In the genomic region with DNA sequence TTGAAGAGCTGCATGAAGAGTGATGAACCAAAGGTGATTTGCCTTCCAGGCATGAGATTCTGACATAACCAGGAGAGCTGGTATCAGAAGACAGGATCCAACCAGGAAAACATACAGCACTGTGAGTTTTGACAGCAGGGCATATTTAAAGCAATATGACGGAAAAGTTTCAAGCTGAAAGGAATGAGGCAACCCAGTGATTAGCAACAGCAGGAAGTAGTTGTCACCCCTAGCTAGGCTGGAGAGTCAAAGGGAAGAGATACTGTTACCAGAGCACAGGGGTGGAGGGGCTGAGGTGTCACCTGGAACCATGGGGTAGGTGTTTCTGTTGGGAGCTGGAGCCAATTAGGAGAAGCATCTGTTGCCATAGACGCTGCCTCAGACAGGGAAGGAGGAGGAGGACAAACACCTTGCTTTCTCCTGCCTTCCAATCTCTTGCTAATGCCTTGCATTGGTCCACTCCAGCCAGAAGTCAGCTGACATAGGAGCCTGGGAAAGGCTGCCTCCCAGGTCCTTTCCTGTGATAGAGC, we compare ENCODE assay signal across 14 cellular contexts.
DNase-seq lines count a peak whose midpoint lies in the region; ATAC-seq and TF ChIP-seq lines count a peak whose summit lies in the region.
"Had no signal": no experiment of that assay in that cellular context is flagged by ENCODE, and none has a peak within 500 bp of the region (broad histone marks: within the 10 kb centered on the region; RNA-seq: fewer than 3 reads in every experiment).

No MANE protein-coding gene starts in this region.

- H4K20me1 ChIP-seq in GM23338 (replicated peaks; ENCODE audit: insufficient read depth), result no peaks in the 10 kb centered on the region
- no peaks in the 10 kb centered on the region for H4K20me1 ChIP-seq in MM.1S (ENCODE audit: insufficient read depth, low read length)

- no peaks in the 10 kb centered on the region for H3K9me3 ChIP-seq in MM.1S (replicated peaks; ENCODE audit: insufficient read depth, low read length)

- DNase-seq in GM23338 (ENCODE audit: low spot score) (peak; percentile 27), NCI-H1417 treated with DMSO at 0.1 percent for 48 hours (lab: John Stamatoyannopoulos, UW) (peak; percentile 22), iPS-NIHi7 (ENCODE audit: extremely low spot score) (peak; percentile 56), MM.1S (no peak), nephron progenitor cell (no peak), NCI-H82 (lab: John Stamatoyannopoulos, UW) (no peak)
- DNase-seq: GOT3, NCI-H1092 treated with DMSO at 0.1 percent for 48 hours, NCI-H1930, NCI-H2171 treated with DMSO at 0.1 percent for 48 hours, T-cell had no signal

- no peak overlapping the region for H3K4me3 Mint-ChIP-seq in GM23338
- H3K4me3 Mint-ChIP-seq in brain, result no peak overlapping the region
- H3K4me3 Mint-ChIP-seq in nephron progenitor cell, result no peak overlapping the region
- H3K4me3 Mint-ChIP-seq: T-cell had no signal

- H3K27me3 ChIP-seq in GM23338 (ENCODE audit: insufficient read depth) (no peaks in the 10 kb centered on the region), MM.1S (replicated peaks; ENCODE audit: insufficient read depth, low read length) (no peaks in the 10 kb centered on the region)

- H3K9me2 ChIP-seq in GM23338 (ENCODE audit: insufficient read depth), result 0 out of 2 replicates have a peak, but pooled peaks cover 3% of the 10 kb centered on the region
- H3K9me2 ChIP-seq in MM.1S (replicated peaks; ENCODE audit: insufficient read depth, low read length), result no peaks in the 10 kb centered on the region

- H3K27ac ChIP-seq in GM23338 (ENCODE audit: low read depth) (no peak overlapping the region), MM.1S (ENCODE audit: low read length) (no peak overlapping the region)
- H3K27ac ChIP-seq: C4-2B, KMS-11 had no signal

- H3K9ac ChIP-seq in MM.1S (ENCODE audit: low read length), result no peak overlapping the region
- H3K9ac ChIP-seq: KMS-11 had no signal

- H2AFZ ChIP-seq in GM23338 (no peak overlapping the region), MM.1S (ENCODE audit: low read length) (no peak overlapping the region)

- H3K4me3 ChIP-seq in GM23338 (no peak overlapping the region), MM.1S (ENCODE audit: low read length) (no peak overlapping the region)

- ATAC-seq in GM23338, result peak; percentile 58
- ATAC-seq: T-cell had no signal

- H3K79me2 ChIP-seq in GM23338 (replicated peaks; ENCODE audit: insufficient read depth), result no peaks in the 10 kb centered on the region
- H3K79me2 ChIP-seq in MM.1S (ENCODE audit: low read length), result no peaks in the 10 kb centered on the region

- peaks cover 16% of the 10 kb centered on the region for H3K4me1 Mint-ChIP-seq in GM23338
- peaks cover 56% of the 10 kb centered on the region for H3K4me1 Mint-ChIP-seq in brain
- peaks cover 5% of the 10 kb centered on the region for H3K4me1 Mint-ChIP-seq in nephron progenitor cell
- H3K4me1 Mint-ChIP-seq: T-cell had no signal

- TF ChIP-seq CTCF in GM23338 (conservative IDR thresholded peaks at IDR 0.05; ENCODE audit: low read depth in 2 of 2) (no peak), brain (conservative IDR thresholded peaks at IDR 0.05) (no peak), MM.1S (IDR thresholded peaks at IDR 0.05; ENCODE audit: low read length) (no peak), nephron progenitor cell (IDR thresholded peaks at IDR 0.05) (no peak)

- H3K36me3 Mint-ChIP-seq in GM23338 (ENCODE audit: low read depth), result no peaks in the 10 kb centered on the region
- no peaks in the 10 kb centered on the region for H3K36me3 Mint-ChIP-seq in brain
- H3K36me3 Mint-ChIP-seq in nephron progenitor cell (ENCODE audit: low read depth), result no peaks in the 10 kb centered on the region
- H3K36me3 Mint-ChIP-seq: T-cell had no signal

- no peak overlapping the region for H3K4me2 ChIP-seq in GM23338
- no peak overlapping the region for H3K4me2 ChIP-seq in MM.1S (ENCODE audit: low read depth, low read length)
- H3K4me2 ChIP-seq: KMS-11 had no signal

- H3K36me3 ChIP-seq in GM23338 (ENCODE audit: insufficient read depth) (no peaks in the 10 kb centered on the region), MM.1S (replicated peaks; ENCODE audit: insufficient read depth, low read length) (no peaks in the 10 kb centered on the region)

- no peaks in the 10 kb centered on the region for H3K4me1 ChIP-seq in GM23338 (ENCODE audit: insufficient read depth)
- H3K4me1 ChIP-seq in MM.1S (ENCODE audit: low read length), result no peaks in the 10 kb centered on the region

- H3K27me3 Mint-ChIP-seq in GM23338 (ENCODE audit: insufficient read depth, low read depth, poor library complexity) (peaks cover 5% of the 10 kb centered on the region), brain (peaks cover 14% of the 10 kb centered on the region), nephron progenitor cell (ENCODE audit: low read depth, poor library complexity) (peaks cover 1% of the 10 kb centered on the region)

- H3K27ac Mint-ChIP-seq in GM23338 (no peak overlapping the region), brain (peak overlapping the region in 3 of 5 experiments; percentile 22 to 54 (median 49)), nephron progenitor cell (no peak overlapping the region)
- H3K27ac Mint-ChIP-seq: T-cell had no signal

- H3F3A ChIP-seq in GM23338 (replicated peaks; ENCODE audit: low read depth) (no peaks in the 10 kb centered on the region), MM.1S (ENCODE audit: insufficient read depth, low read length) (no peaks in the 10 kb centered on the region)

- H3K9me3 Mint-ChIP-seq in GM23338 (no peaks in the 10 kb centered on the region), brain (peaks cover 0 to 5% (median 0%) of the 10 kb centered on the region in 5 experiments), nephron progenitor cell (no peaks in the 10 kb centered on the region)
- H3K9me3 Mint-ChIP-seq: T-cell had no signal

TF ChIP-seq in GM23338, 12 proteins besides CTCF, POLR2A, EP300 and RAD21 (continues in another document):
- no peak for TF ChIP-seq ZNF331 (CRISPR knock-in tag; IDR thresholded peaks at IDR 0.05; ENCODE audit: low read depth)
- TF ChIP-seq ZNF114 (CRISPR knock-in tag; IDR thresholded peaks at IDR 0.05), result no peak
- TF ChIP-seq, protein P1, sequence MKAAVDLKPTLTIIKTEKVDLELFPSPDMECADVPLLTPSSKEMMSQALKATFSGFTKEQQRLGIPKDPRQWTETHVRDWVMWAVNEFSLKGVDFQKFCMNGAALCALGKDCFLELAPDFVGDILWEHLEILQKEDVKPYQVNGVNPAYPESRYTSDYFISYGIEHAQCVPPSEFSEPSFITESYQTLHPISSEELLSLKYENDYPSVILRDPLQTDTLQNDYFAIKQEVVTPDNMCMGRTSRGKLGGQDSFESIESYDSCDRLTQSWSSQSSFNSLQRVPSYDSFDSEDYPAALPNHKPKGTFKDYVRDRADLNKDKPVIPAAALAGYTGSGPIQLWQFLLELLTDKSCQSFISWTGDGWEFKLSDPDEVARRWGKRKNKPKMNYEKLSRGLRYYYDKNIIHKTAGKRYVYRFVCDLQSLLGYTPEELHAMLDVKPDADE (IDR thresholded peaks at IDR 0.05), result no peak
- no peak for TF ChIP-seq EZH2phosphoT487 (IDR thresholded peaks at IDR 0.05; ENCODE audit: unreplicated experiment)
- no peak for TF ChIP-seq JUNB (IDR thresholded peaks at IDR 0.05; ENCODE audit: unreplicated experiment)
- TF ChIP-seq CREB1 (CRISPR knock-in tag; IDR thresholded peaks at IDR 0.05; ENCODE audit: low read depth), result no peak
- no peak for TF ChIP-seq EZH2 (IDR thresholded peaks at IDR 0.05; ENCODE audit: low read depth, unreplicated experiment)
- TF ChIP-seq NANOG (IDR thresholded peaks at IDR 0.05; ENCODE audit: borderline replicate concordance), result no peak
- TF ChIP-seq POLR2AphosphoS5 (IDR thresholded peaks at IDR 0.05; ENCODE audit: low read depth), result no peak
- no peak for TF ChIP-seq STAT1 (IDR thresholded peaks at IDR 0.05; ENCODE audit: unreplicated experiment)
- TF ChIP-seq, protein P2, sequence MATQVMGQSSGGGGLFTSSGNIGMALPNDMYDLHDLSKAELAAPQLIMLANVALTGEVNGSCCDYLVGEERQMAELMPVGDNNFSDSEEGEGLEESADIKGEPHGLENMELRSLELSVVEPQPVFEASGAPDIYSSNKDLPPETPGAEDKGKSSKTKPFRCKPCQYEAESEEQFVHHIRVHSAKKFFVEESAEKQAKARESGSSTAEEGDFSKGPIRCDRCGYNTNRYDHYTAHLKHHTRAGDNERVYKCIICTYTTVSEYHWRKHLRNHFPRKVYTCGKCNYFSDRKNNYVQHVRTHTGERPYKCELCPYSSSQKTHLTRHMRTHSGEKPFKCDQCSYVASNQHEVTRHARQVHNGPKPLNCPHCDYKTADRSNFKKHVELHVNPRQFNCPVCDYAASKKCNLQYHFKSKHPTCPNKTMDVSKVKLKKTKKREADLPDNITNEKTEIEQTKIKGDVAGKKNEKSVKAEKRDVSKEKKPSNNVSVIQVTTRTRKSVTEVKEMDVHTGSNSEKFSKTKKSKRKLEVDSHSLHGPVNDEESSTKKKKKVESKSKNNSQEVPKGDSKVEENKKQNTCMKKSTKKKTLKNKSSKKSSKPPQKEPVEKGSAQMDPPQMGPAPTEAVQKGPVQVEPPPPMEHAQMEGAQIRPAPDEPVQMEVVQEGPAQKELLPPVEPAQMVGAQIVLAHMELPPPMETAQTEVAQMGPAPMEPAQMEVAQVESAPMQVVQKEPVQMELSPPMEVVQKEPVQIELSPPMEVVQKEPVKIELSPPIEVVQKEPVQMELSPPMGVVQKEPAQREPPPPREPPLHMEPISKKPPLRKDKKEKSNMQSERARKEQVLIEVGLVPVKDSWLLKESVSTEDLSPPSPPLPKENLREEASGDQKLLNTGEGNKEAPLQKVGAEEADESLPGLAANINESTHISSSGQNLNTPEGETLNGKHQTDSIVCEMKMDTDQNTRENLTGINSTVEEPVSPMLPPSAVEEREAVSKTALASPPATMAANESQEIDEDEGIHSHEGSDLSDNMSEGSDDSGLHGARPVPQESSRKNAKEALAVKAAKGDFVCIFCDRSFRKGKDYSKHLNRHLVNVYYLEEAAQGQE (IDR thresholded peaks at IDR 0.05; ENCODE audit: unreplicated experiment), result no peak

Comparison
In these comparisons a context has a peak if more than half of its experiments do, and no peak if none do; other contexts are left out.
1. DNase-seq: peak in GM23338 (single experiment), NCI-H1417 treated with DMSO at 0.1 percent for 48 hours (single experiment) and iPS-NIHi7 (single experiment); none in MM.1S (single experiment), nephron progenitor cell (single experiment) and NCI-H82 (single experiment).
2. H3K27ac Mint-ChIP-seq: peak in brain (3 of 5); none in GM23338 (single experiment) and nephron progenitor cell (single experiment).